Comparison of ENCODE assay signal across 25 cellular contexts in the genomic region with DNA sequence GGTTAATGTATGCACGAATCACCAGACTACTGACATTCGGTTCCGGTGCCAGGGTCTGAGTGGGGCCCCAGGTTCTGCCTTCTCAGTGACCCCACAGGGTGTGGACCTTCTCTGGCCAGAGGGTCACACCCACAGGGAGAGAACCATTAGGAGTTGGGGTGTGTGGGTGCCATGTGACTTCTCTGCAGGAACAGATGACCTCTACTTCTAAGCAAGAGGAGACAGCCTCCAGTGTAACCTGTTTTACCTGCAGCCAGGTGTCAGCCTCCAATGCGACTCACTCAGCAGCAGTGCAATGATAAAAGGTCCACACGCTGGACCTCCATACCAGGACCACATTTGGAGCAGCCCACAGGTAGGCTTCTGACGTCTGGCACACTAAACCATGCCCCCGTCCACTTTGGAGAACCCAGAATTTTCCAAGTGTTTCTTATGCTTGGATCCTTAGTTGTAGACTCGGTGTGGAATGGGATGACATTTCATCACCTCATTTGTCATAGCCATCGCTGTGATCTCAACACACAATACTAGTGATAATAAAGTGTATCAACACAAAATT. TPM values are rescaled to one million over a fixed set of nuclear protein-coding genes. Genes with fewer than 3 reads are reported as not detected.
A peak's percentile ranks its signal among the peaks of the same experiment; 100 is the strongest.
DNase-seq lines count a peak whose midpoint lies in the region; ATAC-seq, FAIRE-seq and TF ChIP-seq lines count a peak whose summit lies in the region.
"Had no signal": no experiment of that assay in that cellular context is flagged by ENCODE, and none has a peak within 500 bp of the region (broad histone marks: within the 10 kb centered on the region; RNA-seq: fewer than 3 reads in every experiment).

No MANE protein-coding gene starts in this region.

- 1% methylated on average over 9 of the region's 9 CpGs for WGBS in K562 (ENCODE audit: insufficient coverage, low coverage, missing lambda C conversion rate)
- 90% methylated on average over 9 of the region's 9 CpGs for WGBS in pancreas, 2 donors

- intact Hi-C loops in cardiac septum (cut with DNase I), result no loop called here
- intact Hi-C loops in Right ventricle myocardium superior (cut with DNase I), result no loop called here
- intact Hi-C loops in K562 (cut with micrococcal nuclease), result no loop called here
- intact Hi-C loops in upper lobe of right lung (cut with DNase I), result no loop called here
- intact Hi-C loops in pancreas (cut with DNase I), result no loop called here
- intact Hi-C loops in gastrocnemius medialis (cut with DNase I; ENCODE audit: low total_unique reads), result no loop called here

- no peaks in the 10 kb centered on the region for H3K36me3 ChIP-seq in K562 (ENCODE audit: control insufficient read depth, insufficient read depth, low read length)
- H3K36me3 ChIP-seq in upper lobe of right lung, result no peaks in the 10 kb centered on the region
- no peaks in the 10 kb centered on the region for H3K36me3 ChIP-seq in pancreas
- no peaks in the 10 kb centered on the region for H3K36me3 ChIP-seq in gastrocnemius medialis
- H3K36me3 ChIP-seq: BE2C had no signal

- no TSS peak for BruUV-seq in K562 (replicated peaks; lab: Mats Ljungman, UMichigan)

- TF ChIP-seq RAD21 in K562 (CRISPR knock-in tag; conservative IDR thresholded peaks at IDR 0.05 in 1 of 2, IDR thresholded peaks at IDR 0.05 in 1 of 2), result no peak

- no peaks in the 10 kb centered on the region for H3K9me1 ChIP-seq in K562 (ENCODE audit: control insufficient read depth, insufficient read depth, low read length)

- H3K27ac ChIP-seq in K562 (ENCODE audit: extremely low read depth, low read depth, low read length), result no peak overlapping the region
- no peak overlapping the region for H3K27ac ChIP-seq in upper lobe of right lung
- H3K27ac ChIP-seq in pancreas, result no peak overlapping the region
- no peak overlapping the region for H3K27ac ChIP-seq in gastrocnemius medialis
- H3K27ac ChIP-seq: RWPE1, SK-N-MC had no signal

- DNase-seq in cardiac septum (ENCODE audit: low spot score) (peak; percentile 55), Right ventricle myocardium superior (no peak), K562 (ENCODE audit: extremely low read depth in 1 of 4, low spot score in 3 of 4) (no peak), mesenteric fat pad (ENCODE audit: low spot score) (peak; percentile 82), upper lobe of right lung (no peak), pancreas (no peak), NCI-H774 (lab: John Stamatoyannopoulos, UW) (no peak), gastrocnemius medialis (no peak)
- DNase-seq: 8988T; ACHN; BE2C; CD4-positive, alpha-beta T cell; DMS 273 treated with DMSO at 0.1 percent for 48 hours; H7; Kasumi-1; NCI-H1105 treated with DMSO at 0.1 percent for 48 hours; NCI-H146; NCI-H1930; NCI-H446 treated with DMSO at 0.1 percent for 48 hours; NCI-H526; SIG-M5 had no signal

- H3K9me3 ChIP-seq in K562 (replicated peaks; ENCODE audit: control insufficient read depth, insufficient read depth, low read depth, low read length), result no peaks in the 10 kb centered on the region
- H3K9me3 ChIP-seq in upper lobe of right lung, result no peaks in the 10 kb centered on the region
- no peaks in the 10 kb centered on the region for H3K9me3 ChIP-seq in pancreas
- H3K9me3 ChIP-seq in gastrocnemius medialis, result no peaks in the 10 kb centered on the region
- H3K9me3 ChIP-seq: BE2C had no signal

- no peak overlapping the region for H3K4me2 ChIP-seq in K562 (ENCODE audit: insufficient read depth, low read length)

- in situ Hi-C loops in K562 (cut with MboI), result no loop called here
- in situ Hi-C loops in gastrocnemius medialis (cut with MboI; ENCODE audit: low sequenced_read_pairs in 4 of 4), result no loop called here

- H3K27me3 ChIP-seq in K562 (ENCODE audit: control insufficient read depth in 2 of 2, insufficient read depth in 2 of 2, low read length in 2 of 2) (peaks cover 74 to 84% of the 10 kb centered on the region in 2 experiments), upper lobe of right lung (peaks cover 8% of the 10 kb centered on the region), pancreas (no peaks in the 10 kb centered on the region), gastrocnemius medialis (peaks cover 0 to 2% (median 0%) of the 10 kb centered on the region in 3 donors)
- H3K27me3 ChIP-seq: BE2C had no signal

- H3K79me2 ChIP-seq in K562 (ENCODE audit: control insufficient read depth, insufficient read depth, low read length), result no peaks in the 10 kb centered on the region

- ATAC-seq in Right ventricle myocardium superior (ENCODE audit: poor library complexity) (no peak), K562 (no peak), upper lobe of right lung (peak; percentile 12), pancreas (no peak), gastrocnemius medialis (no peak)
- ATAC-seq: HepG2 had no signal

- no peak for TF ChIP-seq EP300 in K562 (IDR thresholded peaks at IDR 0.05; ENCODE audit: low read length)

- TF ChIP-seq CTCF in K562 (IDR thresholded peaks at IDR 0.05 in 2 of 3, conservative IDR thresholded peaks at IDR 0.05 in 1 of 3; ENCODE audit: insufficient read depth in 2 of 3, low read depth in 1 of 3, low read length in 3 of 3) (no peak), upper lobe of right lung (IDR thresholded peaks at IDR 0.05) (no peak), pancreas (IDR thresholded peaks at IDR 0.05) (no peak), gastrocnemius medialis (IDR thresholded peaks at IDR 0.05 in 4 of 5, conservative IDR thresholded peaks at IDR 0.05 in 1 of 5) (no peak)

- H2AFZ ChIP-seq in K562 (ENCODE audit: low read depth, low read length), result no peak overlapping the region

- H3K4me1 ChIP-seq in K562 (replicated peaks in 1 of 2; ENCODE audit: control insufficient read depth in 2 of 2, insufficient read depth in 2 of 2, low read length in 2 of 2), result peaks cover 0 to 11% of the 10 kb centered on the region in 2 experiments; a peak in 4 of 5 replicates
- no peaks in the 10 kb centered on the region for H3K4me1 ChIP-seq in upper lobe of right lung
- peaks cover 0 to 14% (median 0%) of the 10 kb centered on the region in 3 donors for H3K4me1 ChIP-seq in pancreas
- H3K4me1 ChIP-seq in gastrocnemius medialis, result peaks cover 0 to 6% of the 10 kb centered on the region in 2 donors
- H3K4me1 ChIP-seq: BE2C had no signal

- no peaks in the 10 kb centered on the region for H4K20me1 ChIP-seq in K562 (replicated peaks; ENCODE audit: control insufficient read depth, insufficient read depth, low read length)

- CTCF ChIA-PET in K562 (lab: Yijun Ruan, JAX; ENCODE audit: low intra/inter-chr PET ratio), result no interaction called here

- H3K4me3 ChIP-seq in K562 (no peak overlapping the region), upper lobe of right lung (no peak overlapping the region), pancreas (no peak overlapping the region), gastrocnemius medialis (no peak overlapping the region)
- H3K4me3 ChIP-seq: SK-N-MC had no signal

- TF ChIP-seq POLR2A in K562 (conservative IDR thresholded peaks at IDR 0.05), result no peak
- TF ChIP-seq POLR2A in gastrocnemius medialis (IDR thresholded peaks at IDR 0.05), result no peak

- POLR2A ChIA-PET in K562 (lab: Yijun Ruan, JAX), result interaction anchor here (0.9 to 1.5 kb wide), 2 partner anchors 8 to 15 kb away, joined by 5 to 6 read pairs; partner anchors contain the start of gene INSIG1

- H3K9ac ChIP-seq in K562 (ENCODE audit: insufficient read depth in 1 of 2, low read depth in 2 of 2, low read length in 2 of 2), result no peak overlapping the region

- no peak for FAIRE-seq in K562 (lab: Jason Lieb, UNC)
- FAIRE-seq in pancreas (lab: Jason Lieb, UNC), result no peak
- FAIRE-seq: GM18507, HepG2 had no signal

TF ChIP-seq in K562, 482 proteins besides CTCF, POLR2A, EP300 and RAD21:
- peak; percentile 39 for TF ChIP-seq MEIS2 (IDR thresholded peaks at IDR 0.05; ENCODE audit: partially characterized antibody)
- TF ChIP-seq ZNF41 (CRISPR knock-in tag; conservative IDR thresholded peaks at IDR 0.05), result no peak
- TF ChIP-seq ZFP36 (IDR thresholded peaks at IDR 0.05; ENCODE audit: low read depth, low read length, partially characterized antibody), result peak; percentile 3

RNA-seq across cellular contexts. Expression of gene INSIG1, which starts 16.2 kb away (rescaled TPM):
- total RNA-seq in cardiac septum (15.2 TPM), Right ventricle myocardium superior (6.9 TPM), K562 (2014; rRNA removed) (294 and 361 TPM in 2 replicates), K562 (2014; rRNA removed; fragmentation: Illumina TruSeq; extraction: Trizol) (236 and 238 TPM in 2 replicates), K562 (2015; rRNA removed; fragmentation: Illumina TruSeq; extraction: Trizol) (173 and 188 TPM in 2 replicates), K562 (2021) (254 and 296 TPM in 2 replicates), mesenteric fat pad (43.6 TPM), upper lobe of right lung (90.7 TPM), pancreas (10 to 100 TPM; 24.9 to 59.2 (median 50.3) TPM), gastrocnemius medialis (10 to 100 TPM; 11.1 to 15.9 (median 14.0) TPM)
- 622 and 799 TPM in 2 replicates for total RNA-seq in K562 (2011; cell fraction: chromatin; rRNA removed; ENCODE audit: low replicate concordance)
- total RNA-seq in K562 (2011; cell fraction: nucleolus; rRNA removed), result 847 and 892 TPM in 2 replicates
- 1,016 and 1,247 TPM in 2 replicates for total RNA-seq in K562 (2011; cell fraction: nucleoplasm; rRNA removed)
- polyA plus RNA-seq in K562 (2011; rRNA removed) (625 and 787 TPM in 2 replicates), K562 (2014; fragmentation: Illumina TruSeq; extraction: Trizol) (188 and 224 TPM in 2 replicates), K562 (2014; fragmentation: Nextera tagmentation; extraction: Ambion mirVana) (10 to 100 TPM; 57.1 to 69.2 TPM), K562 (2014; rRNA removed) (250 and 268 TPM in 2 replicates), pancreas (10 to 100 TPM; 13.0 to 23.8 TPM)
- polyA plus RNA-seq in K562 (2011; cell fraction: cytosol; rRNA removed), result 709 and 1,098 TPM in 2 replicates
- 446 and 453 TPM in 2 replicates for polyA plus RNA-seq in K562 (2011; cell fraction: nucleus; rRNA removed)
- polyA plus RNA-seq in K562 (2012), result 116 and 259 TPM in 2 replicates
- 551 and 619 TPM in 2 replicates for polyA minus RNA-seq in K562 (2011; rRNA and poly(A)+ RNA removed)
- polyA minus RNA-seq in K562 (2011; cell fraction: cytosol; rRNA and poly(A)+ RNA removed), result 392 and 408 TPM in 2 replicates
- 329 and 473 TPM in 2 replicates for polyA minus RNA-seq in K562 (2011; cell fraction: nucleus; rRNA and poly(A)+ RNA removed)

Comparison
In these comparisons a context has a peak if more than half of its experiments do, and no peak if none do; other contexts are left out.
1. DNase-seq: peak in cardiac septum (single experiment) and mesenteric fat pad (single experiment); none in Right ventricle myocardium superior (single experiment), K562 (0 of 4), upper lobe of right lung (single experiment), pancreas (0 of 6), NCI-H774 (single experiment) and gastrocnemius medialis (0 of 2).